In the genomic region with DNA sequence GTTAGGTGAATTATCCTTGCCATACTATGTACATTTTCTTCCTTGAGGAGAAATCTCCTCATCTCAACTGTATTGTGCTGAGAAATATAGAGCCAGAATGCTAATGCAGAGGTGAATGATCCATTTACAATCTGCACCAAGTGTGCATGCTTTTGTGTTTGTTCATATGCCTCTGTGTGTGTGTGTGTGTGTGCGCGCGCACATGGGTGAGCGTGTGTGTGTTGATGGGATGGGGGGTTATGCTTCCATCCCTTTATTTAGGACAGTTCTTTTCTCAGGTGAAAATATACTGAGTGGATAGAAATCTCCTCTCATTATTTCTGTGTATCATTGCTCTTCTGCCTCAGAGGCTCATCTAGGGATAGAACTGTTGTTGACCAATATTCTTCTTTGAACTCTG, we compare ENCODE assay signal across 22 cellular contexts.
"Had no signal": no experiment of that assay in that cellular context is flagged by ENCODE, and none has a peak within 500 bp of the region (broad histone marks: within the 10 kb centered on the region; RNA-seq: fewer than 3 reads in every experiment).

No MANE protein-coding gene starts in this region.

- H3K27ac Mint-ChIP-seq: naive thymus-derived CD8-positive, alpha-beta T cell; nephron progenitor cell; stimulated activated naive B cell treated with anti-CD40 and anti-IgM and Interleukin-4, amounts not matched to agents 10 μg/mL and 1 μg/mL and 100 μg/mL, for 72 hours; stimulated activated naive CD8-positive, alpha-beta T cell treated with anti-CD3 and anti-CD28 coated beads, Interleukin-15, amount 100 ng/mL, for 72 hours had no signal

- H3K4me3 ChIP-seq: dorsolateral prefrontal cortex, gastroesophageal sphincter, heart left ventricle, left lung, prostate gland, right atrium auricular region, spleen, suprapubic skin, transverse colon had no signal

- H3K36me3 Mint-ChIP-seq: stimulated activated naive B cell treated with anti-CD40 and anti-IgM and Interleukin-4, amounts not matched to agents 10 μg/mL and 1 μg/mL and 100 μg/mL, for 72 hours had no signal

- H3K27ac ChIP-seq: dorsolateral prefrontal cortex, epithelial cell of prostate, foreskin keratinocyte, gastroesophageal sphincter, heart left ventricle, left lung, prostate gland, right atrium auricular region, spleen, suprapubic skin, transverse colon had no signal

- H3K27me3 Mint-ChIP-seq: stimulated activated naive B cell treated with anti-CD40 and anti-IgM and Interleukin-4, amounts not matched to agents 10 μg/mL and 1 μg/mL and 100 μg/mL, for 72 hours had no signal

- FAIRE-seq: colon, islet of Langerhans had no signal

- H3K4me3 Mint-ChIP-seq: naive thymus-derived CD8-positive, alpha-beta T cell; nephron progenitor cell; stimulated activated naive B cell treated with anti-CD40 and anti-IgM and Interleukin-4, amounts not matched to agents 10 μg/mL and 1 μg/mL and 100 μg/mL, for 72 hours; stimulated activated naive CD8-positive, alpha-beta T cell treated with anti-CD3 and anti-CD28 coated beads, Interleukin-15, amount 100 ng/mL, for 72 hours had no signal

- H3K4me1 Mint-ChIP-seq: naive thymus-derived CD8-positive, alpha-beta T cell; nephron progenitor cell; stimulated activated naive B cell treated with anti-CD40 and anti-IgM and Interleukin-4, amounts not matched to agents 10 μg/mL and 1 μg/mL and 100 μg/mL, for 72 hours; stimulated activated naive CD8-positive, alpha-beta T cell treated with anti-CD3 and anti-CD28 coated beads, Interleukin-15, amount 100 ng/mL, for 72 hours had no signal

- H3K9me3 ChIP-seq: gastroesophageal sphincter, prostate gland, suprapubic skin, transverse colon had no signal

- H3K4me1 ChIP-seq: foreskin keratinocyte, gastroesophageal sphincter, heart left ventricle, left lung, prostate gland, right atrium auricular region, spleen had no signal

- H3K36me3 ChIP-seq: gastroesophageal sphincter, heart left ventricle, left lung, prostate gland, right atrium auricular region, spleen, suprapubic skin, transverse colon had no signal

- DNase-seq: dorsolateral prefrontal cortex; effector CD4-positive, alpha-beta T cell; foreskin keratinocyte; heart left ventricle; hippocampal formation; left cardiac atrium; left lung; naive thymus-derived CD8-positive, alpha-beta T cell; nephron progenitor cell; nucleus accumbens; spleen; stimulated activated CD4-positive, alpha-beta T cell treated with anti-CD3 and anti-CD28 coated beads, Interleukin-2, amount 100 ng/mL, for 48 hours; stimulated activated naive B cell treated with anti-CD40 and anti-IgM and Interleukin-4, amounts not matched to agents 10 μg/mL and 1 μg/mL and 100 μg/mL, for 72 hours; stimulated activated naive CD8-positive, alpha-beta T cell treated with anti-CD3 and anti-CD28 coated beads, Interleukin-15, amount 100 ng/mL, for 72 hours; transverse colon had no signal

- H3K27me3 ChIP-seq: foreskin keratinocyte, gastroesophageal sphincter, left lung, right atrium auricular region, suprapubic skin, transverse colon had no signal
